9 cellular contexts compared by ENCODE assay signal in the genomic region with DNA sequence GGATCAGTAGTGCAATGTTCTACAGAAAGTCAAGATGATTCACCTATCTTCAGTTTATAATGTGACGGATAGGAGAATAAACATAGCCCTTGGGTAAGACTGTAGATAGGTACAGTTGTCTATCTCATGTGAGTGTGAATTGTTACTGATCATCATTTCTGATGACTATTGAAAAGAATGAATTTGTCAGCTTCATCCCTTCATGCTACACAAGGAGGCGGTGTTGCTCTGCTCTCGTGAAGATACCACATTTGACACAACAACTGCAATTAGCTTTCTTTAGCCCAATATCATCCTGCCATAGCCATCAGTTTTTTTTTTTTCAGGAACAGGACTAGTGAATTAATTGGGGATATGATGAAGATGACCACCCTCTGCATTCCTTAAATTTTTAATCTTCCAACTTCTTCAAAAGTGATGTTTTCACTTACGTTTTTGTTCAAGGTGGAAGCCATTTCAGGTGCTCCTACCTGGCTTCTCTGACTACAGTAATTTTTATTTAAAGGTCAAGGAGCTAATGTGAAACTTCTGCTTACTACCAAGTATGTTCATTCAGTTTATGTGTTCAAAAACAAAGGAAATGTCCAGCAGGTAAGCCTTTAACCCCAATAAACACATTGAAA.
DNase-seq lines count a peak whose midpoint lies in the region; ATAC-seq and TF ChIP-seq lines count a peak whose summit lies in the region.
"Had no signal": no experiment of that assay in that cellular context is flagged by ENCODE, and none has a peak within 500 bp of the region (broad histone marks: within the 10 kb centered on the region; RNA-seq: fewer than 3 reads in every experiment).

No MANE protein-coding gene starts in this region.

- no peaks in the 10 kb centered on the region for H3K9me3 ChIP-seq in transverse colon

- TF ChIP-seq CTCF in activated CD8-positive, alpha-beta T cell treated with anti-CD3 and anti-CD28 coated beads for 36 hours (IDR thresholded peaks at IDR 0.05) = peak; percentile 23
- peak; percentile 9 to 21 (median 19) for TF ChIP-seq CTCF in transverse colon (IDR thresholded peaks at IDR 0.05)

- no peak overlapping the region for H3K27ac ChIP-seq in transverse colon

- no peak for TF ChIP-seq EP300 in transverse colon (IDR thresholded peaks at IDR 0.05; ENCODE audit: low read depth)

- in situ Hi-C loops in transverse colon (cut with MboI; ENCODE audit: low pct_ligation_motif_present in 1 of 4, low pct_unique_long_range_greater_than_20kb in 1 of 4, low sequenced_read_pairs in 3 of 4) = no loop called here

- H3K4me1 Mint-ChIP-seq in activated CD8-positive, alpha-beta T cell treated with anti-CD3 and anti-CD28 coated beads for 36 hours (ENCODE audit: low read depth) = no peaks in the 10 kb centered on the region
- H3K4me1 Mint-ChIP-seq in activated CD8-positive, alpha-beta T cell treated with anti-CD3 and anti-CD28 coated beads, Interleukin-2, amount 10 ng/mL, durations not matched to agents 7 days and 5 days (ENCODE audit: low read depth) = no peaks in the 10 kb centered on the region

- no peaks in the 10 kb centered on the region for H3K27me3 ChIP-seq in transverse colon

- CTCF ChIA-PET in activated CD8-positive, alpha-beta T cell treated with anti-CD3 and anti-CD28 coated beads for 36 hours (lab: Charles Lee) = interaction anchor here (0.7 to 1.3 kb wide), 4 partner anchors 13 to 965 kb away, joined by 3 to 5 read pairs (median 3); no protein-coding TSS in a partner anchor
- CTCF ChIA-PET in activated CD8-positive, alpha-beta T cell treated with anti-CD3 and anti-CD28 coated beads, Interleukin-2, amount 10 ng/mL, durations not matched to agents 7 days and 5 days (lab: Charles Lee) = interaction anchor here (1.2 kb wide), 1 partner anchor 966 kb away, joined by 3 read pairs; no protein-coding TSS in a partner anchor

- POLR2A ChIA-PET in activated CD8-positive, alpha-beta T cell treated with anti-CD3 and anti-CD28 coated beads for 36 hours (lab: Charles Lee) = no interaction called here
- POLR2A ChIA-PET in activated CD8-positive, alpha-beta T cell treated with anti-CD3 and anti-CD28 coated beads, Interleukin-2, amount 10 ng/mL, durations not matched to agents 7 days and 5 days (lab: Charles Lee) = no interaction called here

- H3K4me1 ChIP-seq in transverse colon = no peaks in the 10 kb centered on the region

- intact Hi-C loops in activated CD8-positive, alpha-beta T cell treated with anti-CD3 and anti-CD28 coated beads for 36 hours (cut with micrococcal nuclease) = no loop called here
- intact Hi-C loops in transverse colon (cut with DNase I; ENCODE audit: low total_unique reads) = no loop called here

- no peak overlapping the region for H3K27ac Mint-ChIP-seq in activated CD8-positive, alpha-beta T cell treated with anti-CD3 and anti-CD28 coated beads for 36 hours
- H3K27ac Mint-ChIP-seq in activated CD8-positive, alpha-beta T cell treated with anti-CD3 and anti-CD28 coated beads, Interleukin-2, amount 10 ng/mL, durations not matched to agents 7 days and 5 days = no peak overlapping the region
- H3K27ac Mint-ChIP-seq: effector memory CD8-positive, alpha-beta T cell had no signal

- DNase-seq in activated CD8-positive, alpha-beta T cell treated with anti-CD3 and anti-CD28 coated beads for 36 hours = peak; percentile 19
- DNase-seq in activated CD8-positive, alpha-beta T cell treated with anti-CD3 and anti-CD28 coated beads, Interleukin-2, amount 10 ng/mL, durations not matched to agents 7 days and 5 days = no peak
- peak; percentile 43 for DNase-seq in RPMI7951 (ENCODE audit: low read depth)
- peak; percentile 49 for DNase-seq in fibroblast of the conjunctiva (ENCODE audit: low read depth)
- DNase-seq in transverse colon = no peak
- no peak for DNase-seq in NCI-H2171 treated with DMSO at 0.1 percent for 48 hours (lab: John Stamatoyannopoulos, UW)
- DNase-seq in UCSD-AML1 (lab: John Stamatoyannopoulos, UW; ENCODE audit: unreplicated experiment) = no peak
- DNase-seq: effector memory CD8-positive, alpha-beta T cell had no signal

- H3K4me3 ChIP-seq in transverse colon = no peak overlapping the region

- H3K27me3 Mint-ChIP-seq in activated CD8-positive, alpha-beta T cell treated with anti-CD3 and anti-CD28 coated beads for 36 hours = peaks cover 2% of the 10 kb centered on the region
- no peaks in the 10 kb centered on the region for H3K27me3 Mint-ChIP-seq in activated CD8-positive, alpha-beta T cell treated with anti-CD3 and anti-CD28 coated beads, Interleukin-2, amount 10 ng/mL, durations not matched to agents 7 days and 5 days (ENCODE audit: low read depth)

- no peaks in the 10 kb centered on the region for H3K36me3 ChIP-seq in transverse colon

- ATAC-seq in activated CD8-positive, alpha-beta T cell treated with anti-CD3 and anti-CD28 coated beads for 36 hours = no peak
- no peak for ATAC-seq in activated CD8-positive, alpha-beta T cell treated with anti-CD3 and anti-CD28 coated beads, Interleukin-2, amount 10 ng/mL, durations not matched to agents 7 days and 5 days
- no peak for ATAC-seq in HG03378 (IDR thresholded peaks at IDR 0.05; ENCODE audit: unreplicated experiment)
- ATAC-seq: effector memory CD8-positive, alpha-beta T cell had no signal

- no peak overlapping the region for H3K4me3 Mint-ChIP-seq in activated CD8-positive, alpha-beta T cell treated with anti-CD3 and anti-CD28 coated beads for 36 hours
- no peak overlapping the region for H3K4me3 Mint-ChIP-seq in activated CD8-positive, alpha-beta T cell treated with anti-CD3 and anti-CD28 coated beads, Interleukin-2, amount 10 ng/mL, durations not matched to agents 7 days and 5 days
- H3K4me3 Mint-ChIP-seq: effector memory CD8-positive, alpha-beta T cell had no signal

- no peaks in the 10 kb centered on the region for H3K9me3 Mint-ChIP-seq in activated CD8-positive, alpha-beta T cell treated with anti-CD3 and anti-CD28 coated beads for 36 hours
- no peaks in the 10 kb centered on the region for H3K9me3 Mint-ChIP-seq in activated CD8-positive, alpha-beta T cell treated with anti-CD3 and anti-CD28 coated beads, Interleukin-2, amount 10 ng/mL, durations not matched to agents 7 days and 5 days (ENCODE audit: insufficient read depth)
- H3K9me3 Mint-ChIP-seq: effector memory CD8-positive, alpha-beta T cell had no signal

- H3K36me3 Mint-ChIP-seq in activated CD8-positive, alpha-beta T cell treated with anti-CD3 and anti-CD28 coated beads for 36 hours (ENCODE audit: low read depth) = no peaks in the 10 kb centered on the region
- no peaks in the 10 kb centered on the region for H3K36me3 Mint-ChIP-seq in activated CD8-positive, alpha-beta T cell treated with anti-CD3 and anti-CD28 coated beads, Interleukin-2, amount 10 ng/mL, durations not matched to agents 7 days and 5 days (ENCODE audit: low read depth)

- TF ChIP-seq POLR2A in transverse colon (IDR thresholded peaks at IDR 0.05) = no peak

- WGBS in transverse colon (ENCODE audit: low coverage in 1 of 2), 2 donors = 84 to 85% methylated on average over 4 of the region's 4 CpGs

Comparison
In these comparisons a context has a peak if more than half of its experiments do, and no peak if none do; other contexts are left out.
1. DNase-seq: peak in activated CD8-positive, alpha-beta T cell treated with anti-CD3 and anti-CD28 coated beads for 36 hours (single experiment), RPMI7951 (single experiment) and fibroblast of the conjunctiva (single experiment); none in activated CD8-positive, alpha-beta T cell treated with anti-CD3 and anti-CD28 coated beads, Interleukin-2, amount 10 ng/mL, durations not matched to agents 7 days and 5 days (single experiment), transverse colon (single experiment), NCI-H2171 treated with DMSO at 0.1 percent for 48 hours (single experiment) and UCSD-AML1 (single experiment).